In genomic region chr4:80413096-80413495, GRCh38 we compare ENCODE assay signal across 21 cellular contexts.
"Had no signal": no experiment of that assay in that cellular context is flagged by ENCODE, and none has a peak within 500 bp of the region (broad histone marks: within the 10 kb centered on the region; RNA-seq: fewer than 3 reads in every experiment).

No MANE protein-coding gene starts in this region.

- H3K27me3 Mint-ChIP-seq: dendritic cell treated with granulocyte-macrophage colony-stimulating factor and Interleukin-4, amounts not matched to agents 40 ng/mL and 50 ng/mL, for 4 days had no signal

- H3K36me3 Mint-ChIP-seq: naive thymus-derived CD4-positive, alpha-beta T cell had no signal

- FAIRE-seq: endothelial cell of umbilical vein, frontal cortex, islet of Langerhans, keratinocyte had no signal

- H3K9me3 Mint-ChIP-seq: dendritic cell treated with granulocyte-macrophage colony-stimulating factor and Interleukin-4, amounts not matched to agents 40 ng/mL and 50 ng/mL, for 4 days; effector memory CD8-positive, alpha-beta T cell had no signal

- H3K9me3 ChIP-seq: colonic mucosa, esophagus muscularis mucosa, gastroesophageal sphincter, heart left ventricle, left lung, lower lobe of right lung had no signal

- H3K4me3 ChIP-seq: colonic mucosa, esophagus muscularis mucosa, gastroesophageal sphincter, heart left ventricle, left lung, lower lobe of right lung had no signal

- DNase-seq: colonic mucosa; cortex of kidney; effector CD8-positive, alpha-beta T cell; effector memory CD8-positive, alpha-beta T cell; foreskin keratinocyte; heart left ventricle; hippocampal formation; left cardiac atrium; left lung; left ventricle myocardium superior; lower lobe of right lung; mesenchymal stem cell; midbrain; naive thymus-derived CD4-positive, alpha-beta T cell had no signal

- H3K27me3 ChIP-seq: colonic mucosa, esophagus muscularis mucosa, gastroesophageal sphincter, heart left ventricle, left lung had no signal

- H3K4me1 ChIP-seq: colonic mucosa, esophagus muscularis mucosa, foreskin keratinocyte, gastroesophageal sphincter, left lung, lower lobe of right lung had no signal

- H3K4me3 Mint-ChIP-seq: dendritic cell treated with granulocyte-macrophage colony-stimulating factor and Interleukin-4, amounts not matched to agents 40 ng/mL and 50 ng/mL, for 4 days; effector memory CD8-positive, alpha-beta T cell; naive thymus-derived CD4-positive, alpha-beta T cell had no signal

- H3K27ac Mint-ChIP-seq: dendritic cell treated with granulocyte-macrophage colony-stimulating factor and Interleukin-4, amounts not matched to agents 40 ng/mL and 50 ng/mL, for 4 days; effector memory CD8-positive, alpha-beta T cell; naive thymus-derived CD4-positive, alpha-beta T cell had no signal

- H3K27ac ChIP-seq: colonic mucosa, esophagus muscularis mucosa, foreskin keratinocyte, gastroesophageal sphincter, heart left ventricle, left lung, lower lobe of right lung had no signal

- H3K36me3 ChIP-seq: colonic mucosa, esophagus muscularis mucosa, gastroesophageal sphincter, heart left ventricle, left lung, lower lobe of right lung had no signal
